ENCODE assay signal across 16 cellular contexts in genomic region chr9:107907715-107908114, GRCh38.
DNase-seq lines count a peak whose midpoint lies in the region; ATAC-seq and TF ChIP-seq lines count a peak whose summit lies in the region.
"Had no signal": no experiment of that assay in that cellular context is flagged by ENCODE, and none has a peak within 500 bp of the region (broad histone marks: within the 10 kb centered on the region; RNA-seq: fewer than 3 reads in every experiment).

No MANE protein-coding gene starts in this region.

- TF ChIP-seq CTCF in fibroblast of mammary gland (conservative IDR thresholded peaks at IDR 0.05; ENCODE audit: control insufficient read depth, insufficient read depth, low read depth, low read length), result no peak

- H3K27me3 ChIP-seq in adipocyte (replicated peaks; ENCODE audit: control insufficient read depth, insufficient read depth, low read length), result no peaks in the 10 kb centered on the region
- H3K27me3 ChIP-seq in layer of hippocampus (ENCODE audit: control insufficient read depth, insufficient read depth, low read length), result no peaks in the 10 kb centered on the region

- no peak for TF ChIP-seq POLR2A in GM18505 (IDR thresholded peaks at IDR 0.05; ENCODE audit: borderline replicate concordance, extremely low read depth, insufficient read depth, insufficient read length)

- H3K9ac ChIP-seq in adipocyte (ENCODE audit: low read length), result no peak overlapping the region

- no peak for ATAC-seq in GM18505 (IDR thresholded peaks at IDR 0.05; ENCODE audit: unreplicated experiment)

- DNase-seq in adipocyte (ENCODE audit: low read depth) (peak; percentile 34), fibroblast of mammary gland (ENCODE audit: low read depth) (peak; percentile 8), renal cortical epithelial cell (ENCODE audit: low read depth) (peak; percentile 28), germinal center (ENCODE audit: low spot score) (no peak), NCI-H1694 treated with DMSO at 0.1 percent for 48 hours (lab: John Stamatoyannopoulos, UW) (no peak), SHP77 (lab: John Stamatoyannopoulos, UW) (no peak)
- DNase-seq: DMS53, GF-D8, NCI-H1105, NCI-H1694, NCI-H2081 treated with DMSO at 0.1 percent for 48 hours, NCI-H2171 treated with DMSO at 0.1 percent for 48 hours, NCI-H526, OCI-M1 had no signal

- peaks cover 16% of the 10 kb centered on the region for H3K4me1 ChIP-seq in adipocyte (ENCODE audit: control insufficient read depth, insufficient read depth, low read length)

- no peaks in the 10 kb centered on the region for H3K36me3 ChIP-seq in adipocyte (ENCODE audit: control insufficient read depth, insufficient read depth, low read length, severe bottlenecking)

- peaks cover 4% of the 10 kb centered on the region for H3K9me3 ChIP-seq in adipocyte (ENCODE audit: control insufficient read depth, low read length)

- H3K4me3 ChIP-seq in adipocyte (ENCODE audit: low read length) (no peak overlapping the region), fibroblast of mammary gland (ENCODE audit: control insufficient read depth, low read depth, low read length) (no peak overlapping the region)

- peak overlapping the region; percentile 69 for H3K27ac ChIP-seq in layer of hippocampus (ENCODE audit: low read depth, low read length)

Comparison
In these comparisons a context has a peak if more than half of its experiments do, and no peak if none do; other contexts are left out.
1. DNase-seq: peak in adipocyte (single experiment), fibroblast of mammary gland (single experiment) and renal cortical epithelial cell (single experiment); none in germinal center (single experiment), NCI-H1694 treated with DMSO at 0.1 percent for 48 hours (single experiment) and SHP77 (0 of 2).